Comparison of ENCODE assay signal across 8 cellular contexts in the genomic region with DNA sequence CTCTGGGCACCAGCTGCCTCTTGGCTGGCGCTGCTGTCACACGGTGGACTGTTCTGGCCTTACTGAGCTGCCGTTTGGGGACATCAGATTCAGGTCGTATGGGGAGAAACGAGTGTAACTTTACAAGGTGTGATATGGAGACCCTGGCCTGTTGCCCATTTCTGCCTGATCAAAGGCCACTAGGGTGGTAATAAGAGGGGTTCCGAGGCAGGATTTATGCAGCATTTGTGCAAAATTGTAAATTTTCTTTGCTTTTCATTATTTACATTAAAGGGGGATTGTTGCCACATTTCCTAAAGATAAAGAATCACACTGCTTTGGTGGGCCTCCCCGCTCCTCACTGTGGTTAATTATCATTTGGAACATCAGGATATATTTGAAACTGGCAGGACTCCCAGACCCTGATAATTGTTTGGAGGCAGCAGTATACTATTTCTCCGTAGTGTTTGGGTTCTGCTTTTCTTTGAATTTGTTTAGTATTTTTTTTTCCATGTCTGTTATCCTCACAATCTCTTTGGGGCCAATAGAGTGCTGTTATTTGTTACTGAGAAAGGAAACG. TPM values are rescaled to one million over a fixed set of nuclear protein-coding genes. Genes with fewer than 3 reads are reported as not detected.
DNase-seq lines count a peak whose midpoint lies in the region; TF ChIP-seq lines count a peak whose summit lies in the region.

No MANE protein-coding gene starts in this region.

- intact Hi-C loops in ascending aorta (cut with DNase I), result loop anchor here (1.0 to 2.0 kb wide), 2 partner anchors 56 to 103 kb away; a partner anchor contains a TSS

- peak overlapping the region; percentile 95 for H3K4me3 Mint-ChIP-seq in type B pancreatic cell

- peaks cover 28% of the 10 kb centered on the region for H3K4me1 ChIP-seq in HUES64 (ENCODE audit: insufficient read depth, low read length)
- peaks cover 4 to 17% of the 10 kb centered on the region in 2 donors for H3K4me1 ChIP-seq in ascending aorta

- H3K4me3 ChIP-seq in GM12865 (ENCODE audit: low read depth, low read length) (peak overlapping the region; percentile 81), HUES64 (ENCODE audit: low read length) (peak overlapping the region; percentile 87), ascending aorta (peak overlapping the region; percentile 75 to 89)

- no peak for TF ChIP-seq CTCF in GM12865 (IDR thresholded peaks at IDR 0.05; ENCODE audit: insufficient read depth, low read depth, low read length, missing control alignments)
- TF ChIP-seq CTCF in ascending aorta (IDR thresholded peaks at IDR 0.05), result no peak
- no peak for TF ChIP-seq CTCF in type B pancreatic cell (conservative IDR thresholded peaks at IDR 0.05)

- H3K4me1 Mint-ChIP-seq in type B pancreatic cell (ENCODE audit: unreplicated experiment), result peaks cover 15% of the 10 kb centered on the region

- DNase-seq in GM12865 (ENCODE audit: low read depth) (no peak), ascending aorta (ENCODE audit: low spot score in 2 of 2) (no peak), type B pancreatic cell (ENCODE audit: extremely low spot score, unreplicated experiment) (no peak), anterior cingulate cortex (lab: John Stamatoyannopoulos, UW) (no peak), NCI-H1417 treated with DMSO at 0.1 percent for 48 hours (lab: John Stamatoyannopoulos, UW) (no peak), NOMO-1 treated with DMSO at 0.1 percent for 48 hours (lab: John Stamatoyannopoulos, UW; ENCODE audit: unreplicated experiment) (no peak)

- no peaks in the 10 kb centered on the region for H3K9me3 Mint-ChIP-seq in type B pancreatic cell

- peak overlapping the region; percentile 75 for H3K27ac Mint-ChIP-seq in type B pancreatic cell

- no peak overlapping the region for H3K27ac ChIP-seq in HUES64 (ENCODE audit: low read depth, low read length)
- H3K27ac ChIP-seq in ascending aorta, result peak overlapping the region; percentile 94 to 95
- peak overlapping the region; percentile 92 for H3K27ac ChIP-seq in layer of hippocampus (ENCODE audit: low read depth, low read length)

- H3K9ac ChIP-seq in HUES64 (ENCODE audit: low read depth, low read length), result peak overlapping the region; percentile 55; the same call in 1 of the 2 replicates

- H3K36me3 ChIP-seq in HUES64 (ENCODE audit: insufficient read depth, low read length), result peaks cover 27% of the 10 kb centered on the region
- peaks cover 15 to 25% of the 10 kb centered on the region in 2 donors for H3K36me3 ChIP-seq in ascending aorta

- peaks cover 3% of the 10 kb centered on the region for H3K36me3 Mint-ChIP-seq in type B pancreatic cell

- peaks cover 8% of the 10 kb centered on the region for H3K27me3 Mint-ChIP-seq in type B pancreatic cell

- 39% methylated on average over 9 of the region's 9 CpGs for WGBS in HUES64

- H3K27me3 ChIP-seq in HUES64 (ENCODE audit: insufficient read depth, low read length) (peaks cover 10% of the 10 kb centered on the region), ascending aorta (no peaks in the 10 kb centered on the region), layer of hippocampus (ENCODE audit: control insufficient read depth, insufficient read depth, low read length) (no peaks in the 10 kb centered on the region)

- no peaks in the 10 kb centered on the region for H3K9me3 ChIP-seq in HUES64 (ENCODE audit: insufficient read depth, low read depth, low read length)
- no peaks in the 10 kb centered on the region for H3K9me3 ChIP-seq in ascending aorta

RNA-seq across cellular contexts. Expression of a gene that starts 0.9 kb away (rescaled TPM):
- polyA plus RNA-seq in HUES64 (2013, experiment 1 of 2), result 14.3 TPM
- polyA plus RNA-seq in HUES64 (2013, experiment 2 of 2), result 16.1 TPM
- 25.8 TPM for total RNA-seq in ascending aorta
- total RNA-seq in type B pancreatic cell (ENCODE audit: low replicate concordance), result 3.8 and 12.5 TPM in 2 replicates

RNA-seq across cellular contexts. Expression of a gene that starts 55.5 kb away (rescaled TPM):
- 6.0 TPM for polyA plus RNA-seq in HUES64 (2013, experiment 1 of 2)
- polyA plus RNA-seq in HUES64 (2013, experiment 2 of 2), result 7.0 TPM
- total RNA-seq in ascending aorta, result 1.3 TPM
- total RNA-seq in type B pancreatic cell (ENCODE audit: low replicate concordance), result 11.3 and 24.2 TPM in 2 replicates
